Comparison of ENCODE assay signal across 8 cellular contexts in the genomic region with DNA sequence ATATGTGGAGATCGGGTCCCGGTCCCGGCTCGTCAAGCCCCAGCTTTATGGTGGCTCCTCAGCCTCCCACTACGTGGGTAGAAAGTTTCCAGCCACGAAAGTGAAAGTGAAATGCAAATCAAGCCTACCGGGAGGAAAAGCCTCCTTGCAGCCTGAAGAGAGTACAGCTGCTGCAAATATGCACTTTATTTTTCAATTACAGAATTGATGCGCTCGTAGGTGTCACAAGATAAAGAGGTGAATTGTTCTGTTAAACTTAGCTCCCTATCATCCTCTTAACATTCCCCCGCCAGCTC. TPM values are rescaled to one million over a fixed set of nuclear protein-coding genes. Genes with fewer than 3 reads are reported as not detected.
DNase-seq lines count a peak whose midpoint lies in the region; ATAC-seq, FAIRE-seq and TF ChIP-seq lines count a peak whose summit lies in the region.

No MANE protein-coding gene starts in this region.

- TF ChIP-seq CTCF in A549 (IDR thresholded peaks at IDR 0.05) (no peak), HL-60 (IDR thresholded peaks at IDR 0.05; ENCODE audit: insufficient read depth, low read length) (no peak), bronchial epithelial cell (IDR thresholded peaks at IDR 0.05; ENCODE audit: insufficient read depth, low read length, severe bottlenecking) (no peak)

- no peak for TF ChIP-seq RAD21 in A549 (conservative IDR thresholded peaks at IDR 0.05 in 1 of 2, IDR thresholded peaks at IDR 0.05 in 1 of 2)

- POLR2A ChIA-PET in A549 (lab: Yijun Ruan, JAX), result interaction anchor here (0.6 to 2.1 kb wide), 6 partner anchors 9 to 910 kb away, joined by 3 to 14 read pairs (median 6); no protein-coding TSS in a partner anchor

- peak overlapping the region; percentile 91 to 94 for H3K9ac ChIP-seq in mucosa of rectum (ENCODE audit: low read depth in 1 of 2, low read length in 2 of 2)

- H3K4me3 ChIP-seq in A549 (peak overlapping the region; percentile 78), HL-60 (replicated peaks; ENCODE audit: insufficient read depth, low read length) (peak overlapping the region; percentile 49), bronchial epithelial cell (ENCODE audit: low read depth, low read length) (peak overlapping the region; percentile 55), mucosa of rectum (ENCODE audit: low read length in 2 of 2) (peak overlapping the region; percentile 98 to 100)

- peaks cover 31% of the 10 kb centered on the region for H3K4me1 ChIP-seq in A549
- H3K4me1 ChIP-seq in mucosa of rectum (ENCODE audit: control insufficient read depth in 2 of 2, insufficient read depth in 2 of 2, low read length in 2 of 2), result peaks cover 10 to 12% of the 10 kb centered on the region in 2 donors

- peaks cover 8% of the 10 kb centered on the region for H3K36me3 ChIP-seq in bronchial epithelial cell (ENCODE audit: control insufficient read depth, insufficient read depth, low read length)
- peaks cover 13 to 14% of the 10 kb centered on the region in 2 donors for H3K36me3 ChIP-seq in mucosa of rectum (ENCODE audit: control insufficient read depth in 2 of 2, insufficient read depth in 2 of 2, low read length in 2 of 2)

- FAIRE-seq in A549 (lab: Jason Lieb, UNC) (no peak), bronchial epithelial cell (lab: Jason Lieb, UNC) (no peak)

- TF ChIP-seq EP300 in A549 (IDR thresholded peaks at IDR 0.05), result no peak

- CTCF ChIA-PET in A549 (lab: Yijun Ruan, JAX), result interaction anchor here (0.8 to 5.1 kb wide), 5 partner anchors 9 to 170 kb away, joined by 3 to 45 read pairs (median 4); no protein-coding TSS in a partner anchor

- H3K27ac ChIP-seq in A549, result peak overlapping the region; percentile 85 to 90
- peak overlapping the region; percentile 96 for H3K27ac ChIP-seq in HL-60 (replicated peaks)
- peak overlapping the region; percentile 96 to 97 for H3K27ac ChIP-seq in mucosa of rectum (ENCODE audit: low read depth in 2 of 2, low read length in 2 of 2)

- no peak for TF ChIP-seq POLR2A in A549 (IDR thresholded peaks at IDR 0.05; ENCODE audit: low read length)

- no peak for DNase-seq in A549 (ENCODE audit: low read depth in 1 of 2, low spot score in 1 of 2)
- no peak for DNase-seq in HL-60 (ENCODE audit: low read depth in 1 of 2, low spot score in 1 of 2)
- no peak for DNase-seq in bronchial epithelial cell (ENCODE audit: low read depth)
- DNase-seq in NCI-H1436 (lab: John Stamatoyannopoulos, UW), result no peak
- DNase-seq in NCI-H1105 (lab: John Stamatoyannopoulos, UW), result no peak
- no peak for DNase-seq in NCI-H524 treated with DMSO at 0.1 percent for 48 hours (lab: John Stamatoyannopoulos, UW)
- DNase-seq in NCI-H1930 (lab: John Stamatoyannopoulos, UW), result no peak

- WGBS in A549 (ENCODE audit: missing lambda C conversion rate), result 2% methylated on average over 10 of the region's 10 CpGs

- H3K4me2 ChIP-seq in A549, result peak overlapping the region; percentile 78

- ATAC-seq in A549, result no peak

- H3K9me3 ChIP-seq in A549 (no peaks in the 10 kb centered on the region), mucosa of rectum (ENCODE audit: control insufficient read depth in 2 of 2, low read length in 2 of 2) (no peaks in the 10 kb centered on the region)

- no peaks in the 10 kb centered on the region for H3K27me3 ChIP-seq in HL-60 (ENCODE audit: insufficient read depth, poor library complexity, severe bottlenecking)
- H3K27me3 ChIP-seq in bronchial epithelial cell (ENCODE audit: control insufficient read depth, insufficient read depth, low read length), result no peaks in the 10 kb centered on the region
- no peaks in the 10 kb centered on the region for H3K27me3 ChIP-seq in mucosa of rectum (ENCODE audit: control insufficient read depth in 2 of 2, insufficient read depth in 2 of 2, low read length in 2 of 2)

TF ChIP-seq in A549, 52 proteins besides CTCF, POLR2A, EP300 and RAD21:
- TF ChIP-seq, protein P1, sequence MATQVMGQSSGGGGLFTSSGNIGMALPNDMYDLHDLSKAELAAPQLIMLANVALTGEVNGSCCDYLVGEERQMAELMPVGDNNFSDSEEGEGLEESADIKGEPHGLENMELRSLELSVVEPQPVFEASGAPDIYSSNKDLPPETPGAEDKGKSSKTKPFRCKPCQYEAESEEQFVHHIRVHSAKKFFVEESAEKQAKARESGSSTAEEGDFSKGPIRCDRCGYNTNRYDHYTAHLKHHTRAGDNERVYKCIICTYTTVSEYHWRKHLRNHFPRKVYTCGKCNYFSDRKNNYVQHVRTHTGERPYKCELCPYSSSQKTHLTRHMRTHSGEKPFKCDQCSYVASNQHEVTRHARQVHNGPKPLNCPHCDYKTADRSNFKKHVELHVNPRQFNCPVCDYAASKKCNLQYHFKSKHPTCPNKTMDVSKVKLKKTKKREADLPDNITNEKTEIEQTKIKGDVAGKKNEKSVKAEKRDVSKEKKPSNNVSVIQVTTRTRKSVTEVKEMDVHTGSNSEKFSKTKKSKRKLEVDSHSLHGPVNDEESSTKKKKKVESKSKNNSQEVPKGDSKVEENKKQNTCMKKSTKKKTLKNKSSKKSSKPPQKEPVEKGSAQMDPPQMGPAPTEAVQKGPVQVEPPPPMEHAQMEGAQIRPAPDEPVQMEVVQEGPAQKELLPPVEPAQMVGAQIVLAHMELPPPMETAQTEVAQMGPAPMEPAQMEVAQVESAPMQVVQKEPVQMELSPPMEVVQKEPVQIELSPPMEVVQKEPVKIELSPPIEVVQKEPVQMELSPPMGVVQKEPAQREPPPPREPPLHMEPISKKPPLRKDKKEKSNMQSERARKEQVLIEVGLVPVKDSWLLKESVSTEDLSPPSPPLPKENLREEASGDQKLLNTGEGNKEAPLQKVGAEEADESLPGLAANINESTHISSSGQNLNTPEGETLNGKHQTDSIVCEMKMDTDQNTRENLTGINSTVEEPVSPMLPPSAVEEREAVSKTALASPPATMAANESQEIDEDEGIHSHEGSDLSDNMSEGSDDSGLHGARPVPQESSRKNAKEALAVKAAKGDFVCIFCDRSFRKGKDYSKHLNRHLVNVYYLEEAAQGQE (IDR thresholded peaks at IDR 0.05), result no peak
- TF ChIP-seq SMC3 (IDR thresholded peaks at IDR 0.05) (no peak), ZSCAN20 (CRISPR knock-in tag; IDR thresholded peaks at IDR 0.05) (no peak), TP53 (CRISPR knock-in tag; IDR thresholded peaks at IDR 0.05) (no peak), JUN (IDR thresholded peaks at IDR 0.05) (peak in 1 of 2 experiments; percentile 87; a peak in 4 of 5 replicates), RCOR1 (IDR thresholded peaks at IDR 0.05; ENCODE audit: low read depth, low read length) (no peak), CBX2 (IDR thresholded peaks at IDR 0.05; ENCODE audit: borderline replicate concordance, low read depth) (no peak), ESRRA (IDR thresholded peaks at IDR 0.05; ENCODE audit: borderline replicate concordance, low read length) (no peak)
- TF ChIP-seq, protein P2, sequence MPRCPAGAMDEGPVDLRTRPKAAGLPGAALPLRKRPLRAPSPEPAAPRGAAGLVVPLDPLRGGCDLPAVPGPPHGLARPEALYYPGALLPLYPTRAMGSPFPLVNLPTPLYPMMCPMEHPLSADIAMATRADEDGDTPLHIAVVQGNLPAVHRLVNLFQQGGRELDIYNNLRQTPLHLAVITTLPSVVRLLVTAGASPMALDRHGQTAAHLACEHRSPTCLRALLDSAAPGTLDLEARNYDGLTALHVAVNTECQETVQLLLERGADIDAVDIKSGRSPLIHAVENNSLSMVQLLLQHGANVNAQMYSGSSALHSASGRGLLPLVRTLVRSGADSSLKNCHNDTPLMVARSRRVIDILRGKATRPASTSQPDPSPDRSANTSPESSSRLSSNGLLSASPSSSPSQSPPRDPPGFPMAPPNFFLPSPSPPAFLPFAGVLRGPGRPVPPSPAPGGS (IDR thresholded peaks at IDR 0.05), result peak; percentile 90; the same call in 2 of the 3 replicates
- TF ChIP-seq, protein P3, sequence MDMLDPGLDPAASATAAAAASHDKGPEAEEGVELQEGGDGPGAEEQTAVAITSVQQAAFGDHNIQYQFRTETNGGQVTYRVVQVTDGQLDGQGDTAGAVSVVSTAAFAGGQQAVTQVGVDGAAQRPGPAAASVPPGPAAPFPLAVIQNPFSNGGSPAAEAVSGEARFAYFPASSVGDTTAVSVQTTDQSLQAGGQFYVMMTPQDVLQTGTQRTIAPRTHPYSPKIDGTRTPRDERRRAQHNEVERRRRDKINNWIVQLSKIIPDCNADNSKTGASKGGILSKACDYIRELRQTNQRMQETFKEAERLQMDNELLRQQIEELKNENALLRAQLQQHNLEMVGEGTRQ (IDR thresholded peaks at IDR 0.05), result no peak
TF ChIP-seq in A549: peak in this region for 2.

RNA-seq across cellular contexts. Expression of a gene that starts 0.4 kb away (rescaled TPM):
- polyA plus RNA-seq in A549 (2011; rRNA removed) (388 and 450 TPM in 2 replicates), A549 (2017; fragmentation: RNase III; extraction: RNeasy Plus Mini Kit Qiagen cat#74134 plus additional on column Dnase treatment) (431 to 445 TPM (median 440 TPM) in 3 replicates)
- polyA plus RNA-seq in A549 (2012; cell fraction: cytosol; rRNA removed), result 552 and 561 TPM in 2 replicates
- polyA plus RNA-seq in A549 (2012; cell fraction: nucleus; rRNA removed), result 882 and 940 TPM in 2 replicates
- 260 and 279 TPM in 2 replicates for polyA minus RNA-seq in A549 (2011; rRNA and poly(A)+ RNA removed)
- total RNA-seq in bronchial epithelial cell, result 43.7 and 60.8 TPM in 2 replicates

RNA-seq across cellular contexts. Expression of a gene that starts 6.7 kb away (rescaled TPM):
- polyA plus RNA-seq in A549 (2011; rRNA removed) (106 and 128 TPM in 2 replicates), A549 (2017; fragmentation: RNase III; extraction: RNeasy Plus Mini Kit Qiagen cat#74134 plus additional on column Dnase treatment) (34.0 to 44.0 TPM (median 37.4 TPM) in 3 replicates)
- 26.2 and 34.1 TPM in 2 replicates for polyA plus RNA-seq in A549 (2012; cell fraction: cytosol; rRNA removed)
- 13.9 and 27.4 TPM in 2 replicates for polyA plus RNA-seq in A549 (2012; cell fraction: nucleus; rRNA removed)
- 100 TPM in 2 replicates for polyA minus RNA-seq in A549 (2011; rRNA and poly(A)+ RNA removed)
- 16.8 and 23.4 TPM in 2 replicates for total RNA-seq in bronchial epithelial cell

RNA-seq across cellular contexts. Expression of a gene that starts 7.3 kb away (rescaled TPM):
- 276 and 284 TPM in 2 replicates for polyA plus RNA-seq in A549 (2011; rRNA removed)
- 99.5 and 123 TPM in 2 replicates for polyA plus RNA-seq in A549 (2012; cell fraction: cytosol; rRNA removed)
- polyA plus RNA-seq in A549 (2012; cell fraction: nucleus; rRNA removed), result 27.3 and 47.4 TPM in 2 replicates
- polyA plus RNA-seq in A549 (2017; fragmentation: RNase III; extraction: RNeasy Plus Mini Kit Qiagen cat#74134 plus additional on column Dnase treatment), result 99.9 to 106 TPM (median 105 TPM) in 3 replicates
- 67.7 and 90.9 TPM in 2 replicates for polyA minus RNA-seq in A549 (2011; rRNA and poly(A)+ RNA removed)
- 45.5 and 51.6 TPM in 2 replicates for total RNA-seq in bronchial epithelial cell

Comparison
In these comparisons a context has a peak if more than half of its experiments do, and no peak if none do; other contexts are left out.
1. H3K4me3 ChIP-seq: peak in every context shown above with its lines; median percentile 99 in mucosa of rectum; 78 in A549; 55 in bronchial epithelial cell; 49 in HL-60.